In genomic region chr17:57940217-57940616, GRCh38 we compare ENCODE assay signal across 10 cellular contexts. TPM values are rescaled to one million over a fixed set of nuclear protein-coding genes. Genes with fewer than 3 reads are reported as not detected.
DNase-seq lines count a peak whose midpoint lies in the region; ATAC-seq and TF ChIP-seq lines count a peak whose summit lies in the region.
"Had no signal": no experiment of that assay in that cellular context is flagged by ENCODE, and none has a peak within 500 bp of the region (broad histone marks: within the 10 kb centered on the region; RNA-seq: fewer than 3 reads in every experiment).

No MANE protein-coding gene starts in this region.

- no peaks in the 10 kb centered on the region for H3K9me2 ChIP-seq in Karpas-422 (replicated peaks; ENCODE audit: insufficient read depth, low read length)

- no peaks in the 10 kb centered on the region for H3K36me3 Mint-ChIP-seq in WTC11

- H3K27ac Mint-ChIP-seq in WTC11: no peak overlapping the region
- H3K27ac Mint-ChIP-seq: activated T-cell treated with anti-CD3 and anti-CD28 coated beads, Interleukin-2, amount 50 U/mL, for 24 hours had no signal

- TF ChIP-seq CTCF in WTC11 (IDR thresholded peaks at IDR 0.05): no peak

- H3K36me3 ChIP-seq in Karpas-422 (ENCODE audit: insufficient read depth, low read length) (no peaks in the 10 kb centered on the region), muscle layer of colon (ENCODE audit: insufficient read depth, low read length) (no peaks in the 10 kb centered on the region)

- no peaks in the 10 kb centered on the region for H3K79me2 ChIP-seq in Karpas-422 (ENCODE audit: low read length)

- H3K4me3 ChIP-seq in Karpas-422 (ENCODE audit: low read length) (peak overlapping the region; percentile 19; the same call in 1 of the 2 replicates), muscle layer of colon (ENCODE audit: low read depth in 1 of 2, low read length in 2 of 2) (no peak overlapping the region)
- H3K4me3 ChIP-seq: SJSA1 had no signal

- H3K27me3 ChIP-seq in Karpas-422 (ENCODE audit: low read length) (peaks cover 3% of the 10 kb centered on the region; the same call in 1 of the 2 replicates), muscle layer of colon (ENCODE audit: control insufficient read depth in 1 of 2, insufficient read depth in 2 of 2, low read length in 2 of 2) (no peaks in the 10 kb centered on the region)
- H3K27me3 ChIP-seq: SJSA1 had no signal

- no peaks in the 10 kb centered on the region for H3K27me3 Mint-ChIP-seq in WTC11 (ENCODE audit: low read depth)

- H3K27ac ChIP-seq in Karpas-422 (ENCODE audit: low read length) (peak overlapping the region; percentile 89), muscle layer of colon (ENCODE audit: low read depth, low read length) (peak overlapping the region; percentile 96)
- H3K27ac ChIP-seq: SJSA1 had no signal

- H4K20me1 ChIP-seq in Karpas-422 (ENCODE audit: insufficient read depth, low read depth, low read length): no peaks in the 10 kb centered on the region

- DNase-seq in DMS53 (lab: John Stamatoyannopoulos, UW) (peak; percentile 90), Karpas-422 (no peak), WTC11 (ENCODE audit: low spot score) (no peak)
- DNase-seq in activated CD4-positive, alpha-beta T cell treated with anti-CD3 and anti-CD28 coated beads, Interleukin-2, amount 50 U/mL, for 48 hours: no peak

- peaks cover 21% of the 10 kb centered on the region for H3K4me1 Mint-ChIP-seq in WTC11

- CTCF ChIA-PET in WTC11 (lab: Charles Lee): interaction anchor here (0.6 to 1.6 kb wide), 13 partner anchors 9 to 157 kb away, joined by 3 to 12 read pairs (median 4); partner anchors contain the start of gene CUEDC1

- no peak overlapping the region for H2AFZ ChIP-seq in Karpas-422 (ENCODE audit: low read length)

- ATAC-seq in WTC11: peak; percentile 61
- ATAC-seq in GM21360 (IDR thresholded peaks at IDR 0.05; ENCODE audit: unreplicated experiment): no peak
- no peak for ATAC-seq in HG03139 (IDR thresholded peaks at IDR 0.05; ENCODE audit: unreplicated experiment)
- ATAC-seq in HG02885 (IDR thresholded peaks at IDR 0.05; ENCODE audit: poor library complexity, unreplicated experiment): no peak

- H3K4me3 Mint-ChIP-seq in WTC11: no peak overlapping the region
- H3K4me3 Mint-ChIP-seq: activated T-cell treated with anti-CD3 and anti-CD28 coated beads, Interleukin-2, amount 50 U/mL, for 24 hours had no signal

- H3K9me3 ChIP-seq in Karpas-422 (ENCODE audit: low read length) (peaks cover 5% of the 10 kb centered on the region; the same call in 1 of the 2 replicates), muscle layer of colon (ENCODE audit: low read length) (no peaks in the 10 kb centered on the region)
- H3K9me3 ChIP-seq: SJSA1 had no signal

- H3K4me1 ChIP-seq in Karpas-422 (ENCODE audit: low read length) (peaks cover 36% of the 10 kb centered on the region), muscle layer of colon (ENCODE audit: insufficient read depth, low read length) (peaks cover 94% of the 10 kb centered on the region)

- H3K9ac ChIP-seq in Karpas-422 (ENCODE audit: low read length) (no peak overlapping the region), muscle layer of colon (ENCODE audit: low read length) (peak overlapping the region; percentile 18)

- peak overlapping the region; percentile 46 for H3K4me2 ChIP-seq in Karpas-422 (ENCODE audit: low read depth, low read length, poor library complexity, severe bottlenecking)

- H3K9me3 Mint-ChIP-seq in WTC11: no peaks in the 10 kb centered on the region
- H3K9me3 Mint-ChIP-seq: activated T-cell treated with anti-CD3 and anti-CD28 coated beads, Interleukin-2, amount 50 U/mL, for 24 hours had no signal

- POLR2A ChIA-PET in WTC11 (lab: Charles Lee): interaction anchor here (0.6 to 1.1 kb wide), 2 partner anchors 14 to 54 kb away, joined by 3 to 4 read pairs; no protein-coding TSS in a partner anchor

TF ChIP-seq in WTC11, 78 proteins besides CTCF, POLR2A, EP300 and RAD21:
- TF ChIP-seq, protein P1, sequence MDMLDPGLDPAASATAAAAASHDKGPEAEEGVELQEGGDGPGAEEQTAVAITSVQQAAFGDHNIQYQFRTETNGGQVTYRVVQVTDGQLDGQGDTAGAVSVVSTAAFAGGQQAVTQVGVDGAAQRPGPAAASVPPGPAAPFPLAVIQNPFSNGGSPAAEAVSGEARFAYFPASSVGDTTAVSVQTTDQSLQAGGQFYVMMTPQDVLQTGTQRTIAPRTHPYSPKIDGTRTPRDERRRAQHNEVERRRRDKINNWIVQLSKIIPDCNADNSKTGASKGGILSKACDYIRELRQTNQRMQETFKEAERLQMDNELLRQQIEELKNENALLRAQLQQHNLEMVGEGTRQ (CRISPR knock-in tag; IDR thresholded peaks at IDR 0.05): peak; percentile 91
- TF ChIP-seq ZNF263 (CRISPR knock-in tag; IDR thresholded peaks at IDR 0.05; ENCODE audit: low read depth): no peak
- TF ChIP-seq ZNF423 (CRISPR knock-in tag; IDR thresholded peaks at IDR 0.05): no peak
- TF ChIP-seq NFYB (CRISPR knock-in tag; conservative IDR thresholded peaks at IDR 0.05; ENCODE audit: low read depth): peak; percentile 55
- no peak for TF ChIP-seq GTF2I (CRISPR knock-in tag; conservative IDR thresholded peaks at IDR 0.05)
- peak; percentile 91 for TF ChIP-seq USF1 (CRISPR knock-in tag; IDR thresholded peaks at IDR 0.05)
TF ChIP-seq in WTC11: peak in this region for 3.

RNA-seq across cellular contexts. Expression of gene CUEDC1, which starts 15.0 kb away (rescaled TPM):
- 0.71 and 2.6 TPM in 2 replicates for total RNA-seq in Karpas-422 (2014; rRNA removed; shearing (Covaris generic); ENCODE audit: low replicate concordance)
- 6.5 to 12.2 TPM (median 9.4 TPM) in 3 replicates for total RNA-seq in WTC11 (2021)

RNA-seq across cellular contexts. Expression of gene VEZF1, which starts 47.8 kb away (rescaled TPM):
- total RNA-seq in Karpas-422 (2014; rRNA removed; shearing (Covaris generic); ENCODE audit: low replicate concordance): 32.6 and 53.4 TPM in 2 replicates
- total RNA-seq in WTC11 (2021): 43.1 to 43.8 TPM (median 43.3 TPM) in 3 replicates
